Comparison of ENCODE assay signal across 14 cellular contexts in the genomic region with DNA sequence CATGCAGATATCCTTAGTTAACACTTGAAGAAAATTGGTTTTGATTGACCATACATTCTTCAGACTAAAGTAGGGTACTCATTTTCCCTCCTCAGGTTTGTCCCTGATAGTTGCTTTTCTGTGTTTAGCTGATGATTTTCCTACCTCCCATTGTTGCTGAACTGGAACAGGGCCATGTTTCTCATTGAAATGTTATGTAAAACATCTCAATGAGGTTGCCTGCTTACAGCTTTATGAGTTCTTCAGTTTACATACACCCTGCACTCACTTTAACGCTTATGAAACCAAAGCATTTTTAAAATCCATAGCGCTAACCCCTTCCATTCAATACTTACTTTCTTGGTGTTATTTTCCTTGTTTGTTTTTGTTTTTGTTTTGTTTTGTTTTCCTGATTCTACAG.
A peak's percentile ranks its signal among the peaks of the same experiment; 100 is the strongest.
DNase-seq lines count a peak whose midpoint lies in the region; ATAC-seq and TF ChIP-seq lines count a peak whose summit lies in the region.
"Had no signal": no experiment of that assay in that cellular context is flagged by ENCODE, and none has a peak within 500 bp of the region (broad histone marks: within the 10 kb centered on the region; RNA-seq: fewer than 3 reads in every experiment).

No MANE protein-coding gene starts in this region.

- H3K36me3 Mint-ChIP-seq in CD8-positive, alpha-beta T cell, result peaks cover 77% of the 10 kb centered on the region
- H3K36me3 Mint-ChIP-seq in chondrocyte (ENCODE audit: low read depth) (peaks cover 30% of the 10 kb centered on the region), mesothelial cell of epicardium (peaks cover 38% of the 10 kb centered on the region)
- peaks cover 59% of the 10 kb centered on the region for H3K36me3 Mint-ChIP-seq in activated naive CD4-positive, alpha-beta T cell treated with anti-CD3 and anti-CD28 coated beads, Interleukin-2, amount 10 ng/mL, durations not matched to agents 7 days and 5 days

- no peak for TF ChIP-seq CTCF in CD8-positive, alpha-beta T cell (IDR thresholded peaks at IDR 0.05)
- no peak for TF ChIP-seq CTCF in chondrocyte (IDR thresholded peaks at IDR 0.05)
- TF ChIP-seq CTCF in mesothelial cell of epicardium (IDR thresholded peaks at IDR 0.05; ENCODE audit: unreplicated experiment), result no peak

- TF ChIP-seq EP300 in Ishikawa (IDR thresholded peaks at IDR 0.05; ENCODE audit: borderline replicate concordance), result peak; percentile 82; the same call in 1 of the 2 replicates

- intact Hi-C loops in CD8-positive, alpha-beta T cell (cut with DNase I, micrococcal nuclease), result no loop called here

- H3K27ac ChIP-seq in CD8-positive, alpha-beta T cell (ENCODE audit: low read depth, low read length), result no peak overlapping the region
- H3K27ac ChIP-seq: body of pancreas, hepatocyte had no signal

- no peaks in the 10 kb centered on the region for H3K27me3 Mint-ChIP-seq in CD8-positive, alpha-beta T cell (ENCODE audit: low read depth)
- H3K27me3 Mint-ChIP-seq in chondrocyte (ENCODE audit: low read depth) (no peaks in the 10 kb centered on the region), mesothelial cell of epicardium (ENCODE audit: low read depth) (no peaks in the 10 kb centered on the region)
- H3K27me3 Mint-ChIP-seq in activated naive CD4-positive, alpha-beta T cell treated with anti-CD3 and anti-CD28 coated beads, Interleukin-2, amount 10 ng/mL, durations not matched to agents 7 days and 5 days, result no peaks in the 10 kb centered on the region

- H3K27ac Mint-ChIP-seq in CD8-positive, alpha-beta T cell, result peak overlapping the region; percentile 5
- H3K27ac Mint-ChIP-seq in chondrocyte (ENCODE audit: unreplicated experiment), result peak overlapping the region; percentile 15
- peak overlapping the region; percentile 28 for H3K27ac Mint-ChIP-seq in mesothelial cell of epicardium
- no peak overlapping the region for H3K27ac Mint-ChIP-seq in activated naive CD4-positive, alpha-beta T cell treated with anti-CD3 and anti-CD28 coated beads, Interleukin-2, amount 10 ng/mL, durations not matched to agents 7 days and 5 days
- H3K27ac Mint-ChIP-seq: activated CD8-positive, alpha-beta T cell treated with anti-CD3 and anti-CD28 coated beads, Interleukin-2, amount 10 ng/mL, durations not matched to agents 7 days and 5 days had no signal

- POLR2A ChIA-PET in CD8-positive, alpha-beta T cell (lab: Charles Lee), result interaction anchor here (1.1 kb wide), 1 partner anchor 9 kb away, joined by 3 read pairs; no protein-coding TSS in a partner anchor

- CTCF ChIA-PET in CD8-positive, alpha-beta T cell (lab: Charles Lee), result interaction anchor here (1.2 to 1.5 kb wide), 3 partner anchors 16 to 375 kb away, joined by 3 read pairs; no protein-coding TSS in a partner anchor
- CTCF ChIA-PET in activated naive CD4-positive, alpha-beta T cell treated with anti-CD3 and anti-CD28 coated beads, Interleukin-2, amount 10 ng/mL, durations not matched to agents 7 days and 5 days (lab: Charles Lee), result no interaction called here

- H3K9me3 ChIP-seq in CD8-positive, alpha-beta T cell (ENCODE audit: low read length), result no peaks in the 10 kb centered on the region
- H3K9me3 ChIP-seq: body of pancreas had no signal

- no peak for TF ChIP-seq RAD21 in Ishikawa (IDR thresholded peaks at IDR 0.05; ENCODE audit: low read depth)

- no peak for DNase-seq in CD8-positive, alpha-beta T cell
- no peak for DNase-seq in chondrocyte (ENCODE audit: low spot score)
- DNase-seq in mesothelial cell of epicardium (ENCODE audit: low spot score in 2 of 2, unreplicated experiment in 2 of 2), result no peak
- no peak for DNase-seq in activated CD4-positive, alpha-beta T cell treated with anti-CD3 and anti-CD28 coated beads for 1 hour
- DNase-seq in activated naive CD4-positive, alpha-beta T cell treated with anti-CD3 and anti-CD28 coated beads, Interleukin-2, amount 10 ng/mL, durations not matched to agents 7 days and 5 days, result no peak
- DNase-seq in stimulated activated CD4-positive, alpha-beta T cell treated with anti-CD3 and anti-CD28 coated beads, Interleukin-15, amount 100 ng/mL, for 24 hours, result no peak
- DNase-seq: activated CD8-positive, alpha-beta T cell treated with anti-CD3 and anti-CD28 coated beads, Interleukin-2, amount 10 ng/mL, durations not matched to agents 7 days and 5 days; body of pancreas; NCI-H2029; stimulated activated CD4-positive, alpha-beta T cell treated with anti-CD3 and anti-CD28 coated beads, Interleukin-12 subunit alpha, Interleukin-12 subunit beta, amount 100 ng/mL, for 4 hours; stimulated activated naive CD4-positive, alpha-beta T cell treated with Interleukin-2 at 50 U/mL for 16 hours had no signal

- H3K4me3 Mint-ChIP-seq in CD8-positive, alpha-beta T cell, result no peak overlapping the region
- H3K4me3 Mint-ChIP-seq in chondrocyte (ENCODE audit: unreplicated experiment), result no peak overlapping the region
- H3K4me3 Mint-ChIP-seq in mesothelial cell of epicardium, result no peak overlapping the region
- no peak overlapping the region for H3K4me3 Mint-ChIP-seq in activated naive CD4-positive, alpha-beta T cell treated with anti-CD3 and anti-CD28 coated beads, Interleukin-2, amount 10 ng/mL, durations not matched to agents 7 days and 5 days
- H3K4me3 Mint-ChIP-seq: activated CD8-positive, alpha-beta T cell treated with anti-CD3 and anti-CD28 coated beads, Interleukin-2, amount 10 ng/mL, durations not matched to agents 7 days and 5 days had no signal

- no peaks in the 10 kb centered on the region for H3K27me3 ChIP-seq in CD8-positive, alpha-beta T cell (ENCODE audit: insufficient read depth, low read length)
- H3K27me3 ChIP-seq: body of pancreas, hepatocyte had no signal

- peaks cover 37% of the 10 kb centered on the region for H3K36me3 ChIP-seq in CD8-positive, alpha-beta T cell (ENCODE audit: insufficient read depth, low read length)

- no peak overlapping the region for H3K4me3 ChIP-seq in CD8-positive, alpha-beta T cell (ENCODE audit: low read depth, low read length)
- H3K4me3 ChIP-seq: body of pancreas, hepatocyte had no signal

- no peak for ATAC-seq in CD8-positive, alpha-beta T cell
- ATAC-seq in GM18502 (IDR thresholded peaks at IDR 0.05; ENCODE audit: poor library complexity, unreplicated experiment), result no peak
- ATAC-seq: activated CD8-positive, alpha-beta T cell treated with anti-CD3 and anti-CD28 coated beads, Interleukin-2, amount 10 ng/mL, durations not matched to agents 7 days and 5 days; body of pancreas had no signal

- no peaks in the 10 kb centered on the region for H3K9me3 Mint-ChIP-seq in CD8-positive, alpha-beta T cell
- no peaks in the 10 kb centered on the region for H3K9me3 Mint-ChIP-seq in chondrocyte (ENCODE audit: low read depth)
- no peaks in the 10 kb centered on the region for H3K9me3 Mint-ChIP-seq in mesothelial cell of epicardium
- no peaks in the 10 kb centered on the region for H3K9me3 Mint-ChIP-seq in activated naive CD4-positive, alpha-beta T cell treated with anti-CD3 and anti-CD28 coated beads, Interleukin-2, amount 10 ng/mL, durations not matched to agents 7 days and 5 days

- H3K4me1 Mint-ChIP-seq in CD8-positive, alpha-beta T cell (ENCODE audit: low read depth), result peaks cover 13% of the 10 kb centered on the region
- H3K4me1 Mint-ChIP-seq in chondrocyte (ENCODE audit: low read depth) (peaks cover 39% of the 10 kb centered on the region), mesothelial cell of epicardium (peaks cover 30% of the 10 kb centered on the region)
- peaks cover 8% of the 10 kb centered on the region for H3K4me1 Mint-ChIP-seq in activated naive CD4-positive, alpha-beta T cell treated with anti-CD3 and anti-CD28 coated beads, Interleukin-2, amount 10 ng/mL, durations not matched to agents 7 days and 5 days

- H3K4me1 ChIP-seq in CD8-positive, alpha-beta T cell (ENCODE audit: insufficient read depth, low read length), result peaks cover 11% of the 10 kb centered on the region

TF ChIP-seq in Ishikawa, 13 proteins besides CTCF, POLR2A, EP300 and RAD21 (continues in another document):
- TF ChIP-seq FOXM1 (IDR thresholded peaks at IDR 0.05; ENCODE audit: borderline replicate concordance, low read depth) (no peak), TAF1 (IDR thresholded peaks at IDR 0.05; ENCODE audit: low read depth) (no peak), CEBPB (IDR thresholded peaks at IDR 0.05) (0 out of 2 replicates have a peak, but pooled peaks have one; percentile 20), NFIC (IDR thresholded peaks at IDR 0.05) (peak; percentile 91), EGR1 (IDR thresholded peaks at IDR 0.05) (no peak), TCF12 (IDR thresholded peaks at IDR 0.05; ENCODE audit: low read depth) (0 out of 2 replicates have a peak, but pooled peaks have one; percentile 56), ZBTB7A (IDR thresholded peaks at IDR 0.05; ENCODE audit: low read depth) (no peak), TEAD4 (IDR thresholded peaks at IDR 0.05) (peak; percentile 88), CREB1 (IDR thresholded peaks at IDR 0.05; ENCODE audit: low read depth) (no peak)
- TF ChIP-seq, protein P1, sequence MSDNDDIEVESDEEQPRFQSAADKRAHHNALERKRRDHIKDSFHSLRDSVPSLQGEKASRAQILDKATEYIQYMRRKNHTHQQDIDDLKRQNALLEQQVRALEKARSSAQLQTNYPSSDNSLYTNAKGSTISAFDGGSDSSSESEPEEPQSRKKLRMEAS (IDR thresholded peaks at IDR 0.05), result 0 out of 2 replicates have a peak, but pooled peaks have one; percentile 22
- TF ChIP-seq, protein P2, sequence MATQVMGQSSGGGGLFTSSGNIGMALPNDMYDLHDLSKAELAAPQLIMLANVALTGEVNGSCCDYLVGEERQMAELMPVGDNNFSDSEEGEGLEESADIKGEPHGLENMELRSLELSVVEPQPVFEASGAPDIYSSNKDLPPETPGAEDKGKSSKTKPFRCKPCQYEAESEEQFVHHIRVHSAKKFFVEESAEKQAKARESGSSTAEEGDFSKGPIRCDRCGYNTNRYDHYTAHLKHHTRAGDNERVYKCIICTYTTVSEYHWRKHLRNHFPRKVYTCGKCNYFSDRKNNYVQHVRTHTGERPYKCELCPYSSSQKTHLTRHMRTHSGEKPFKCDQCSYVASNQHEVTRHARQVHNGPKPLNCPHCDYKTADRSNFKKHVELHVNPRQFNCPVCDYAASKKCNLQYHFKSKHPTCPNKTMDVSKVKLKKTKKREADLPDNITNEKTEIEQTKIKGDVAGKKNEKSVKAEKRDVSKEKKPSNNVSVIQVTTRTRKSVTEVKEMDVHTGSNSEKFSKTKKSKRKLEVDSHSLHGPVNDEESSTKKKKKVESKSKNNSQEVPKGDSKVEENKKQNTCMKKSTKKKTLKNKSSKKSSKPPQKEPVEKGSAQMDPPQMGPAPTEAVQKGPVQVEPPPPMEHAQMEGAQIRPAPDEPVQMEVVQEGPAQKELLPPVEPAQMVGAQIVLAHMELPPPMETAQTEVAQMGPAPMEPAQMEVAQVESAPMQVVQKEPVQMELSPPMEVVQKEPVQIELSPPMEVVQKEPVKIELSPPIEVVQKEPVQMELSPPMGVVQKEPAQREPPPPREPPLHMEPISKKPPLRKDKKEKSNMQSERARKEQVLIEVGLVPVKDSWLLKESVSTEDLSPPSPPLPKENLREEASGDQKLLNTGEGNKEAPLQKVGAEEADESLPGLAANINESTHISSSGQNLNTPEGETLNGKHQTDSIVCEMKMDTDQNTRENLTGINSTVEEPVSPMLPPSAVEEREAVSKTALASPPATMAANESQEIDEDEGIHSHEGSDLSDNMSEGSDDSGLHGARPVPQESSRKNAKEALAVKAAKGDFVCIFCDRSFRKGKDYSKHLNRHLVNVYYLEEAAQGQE (IDR thresholded peaks at IDR 0.05; ENCODE audit: low read depth), result no peak
